Comparison of ENCODE assay signal across 25 cellular contexts in the genomic region with DNA sequence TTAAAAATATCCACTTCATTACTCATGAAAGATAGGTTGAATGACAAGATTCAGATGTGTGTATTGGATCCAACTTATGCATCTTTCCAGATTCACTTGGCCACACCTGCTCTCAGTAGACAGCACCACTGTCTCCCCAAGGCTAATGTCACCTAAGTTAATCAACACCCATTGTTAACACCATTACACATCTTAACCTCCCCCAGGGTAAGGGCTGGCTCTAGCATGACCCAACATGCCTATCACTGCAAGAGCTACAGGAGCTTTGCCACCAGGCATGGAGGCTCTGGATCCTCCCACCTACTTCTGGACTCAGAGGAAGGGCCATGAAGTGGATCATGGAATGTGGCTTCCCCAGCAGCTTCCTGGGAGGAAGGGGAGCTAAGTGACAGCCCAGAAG. TPM values are rescaled to one million over a fixed set of nuclear protein-coding genes. Genes with fewer than 3 reads are reported as not detected.
DNase-seq lines count a peak whose midpoint lies in the region; ATAC-seq lines count a peak whose summit lies in the region.
"Had no signal": no experiment of that assay in that cellular context is flagged by ENCODE, and none has a peak within 500 bp of the region (broad histone marks: within the 10 kb centered on the region; RNA-seq: fewer than 3 reads in every experiment).

No MANE protein-coding gene starts in this region.

- H3K79me2 ChIP-seq in GM23248 (ENCODE audit: insufficient read depth), result no peaks in the 10 kb centered on the region

- DNase-seq in HPDE6-E6E7 (ENCODE audit: extremely low spot score) (peak; percentile 71), kidney tubule cell (ENCODE audit: low spot score) (peak; percentile 65), Right ventricle myocardium superior (no peak), GM23248 (no peak)
- no peak for DNase-seq in stimulated activated naive CD4-positive, alpha-beta T cell treated with Interleukin-2 at 50 U/mL for 16 hours (lab: John Stamatoyannopoulos, UW)
- DNase-seq: activated CD8-positive, alpha-beta memory T cell treated with anti-CD3 and anti-CD28 coated beads for 24 hours; activated naive CD4-positive, alpha-beta T cell treated with Interleukin-2 at 50 U/mL for 16 hours; activated T-cell treated with anti-CD3 and anti-CD28 coated beads, Interleukin-2, amount 50 U/mL, for 4 hours; amniotic stem cell; CD4-positive, alpha-beta T cell; dermis blood vessel endothelial cell; GF-D8; heart left ventricle; left colon; mesenchymal stem cell; NCI-H187; NCI-H774; nucleus accumbens; small intestine; stimulated activated CD4-positive, alpha-beta T cell treated with anti-CD3 and anti-CD28 coated beads, Interleukin-2, amount 100 ng/mL, for 48 hours; stimulated activated naive B cell treated with anti-CD40 and anti-IgM and Interleukin-4, amounts not matched to agents 10 μg/mL and 1 μg/mL and 100 μg/mL, for 72 hours; SW 1271 had no signal

- no peaks in the 10 kb centered on the region for H4K20me1 ChIP-seq in GM23248 (ENCODE audit: insufficient read depth)

- H3F3A ChIP-seq in GM23248 (ENCODE audit: insufficient read depth), result no peaks in the 10 kb centered on the region

- no peak overlapping the region for H2AFZ ChIP-seq in GM23248

- no peak overlapping the region for H3K4me3 ChIP-seq in GM23248
- H3K4me3 ChIP-seq: heart left ventricle had no signal

- H3K4me2 ChIP-seq in GM23248 (ENCODE audit: unreplicated experiment), result no peak overlapping the region
- H3K4me2 ChIP-seq: KMS-11 had no signal

- no peak overlapping the region for H3K27ac ChIP-seq in GM23248
- H3K27ac ChIP-seq: heart left ventricle, KMS-11 had no signal

- ATAC-seq in GM18909 (IDR thresholded peaks at IDR 0.05; ENCODE audit: poor library complexity, unreplicated experiment) (peak; percentile 75), HG02588 (IDR thresholded peaks at IDR 0.05; ENCODE audit: unreplicated experiment) (peak; percentile 59), Right ventricle myocardium superior (ENCODE audit: poor library complexity) (no peak)
- ATAC-seq: activated T-cell treated with anti-CD3 and anti-CD28 coated beads, Interleukin-2, amount 50 U/mL, for 4 hours; heart left ventricle; left colon; stimulated activated naive B cell treated with anti-CD40 and anti-IgM and Interleukin-4, amounts not matched to agents 10 μg/mL and 1 μg/mL and 100 μg/mL, for 72 hours had no signal

- H3K9me3 ChIP-seq in GM23248 (ENCODE audit: low read depth), result no peaks in the 10 kb centered on the region
- H3K9me3 ChIP-seq: heart left ventricle had no signal

- H3K4me1 ChIP-seq in GM23248 (ENCODE audit: insufficient read depth), result no peaks in the 10 kb centered on the region
- H3K4me1 ChIP-seq: heart left ventricle had no signal

- no peaks in the 10 kb centered on the region for H3K36me3 ChIP-seq in GM23248 (ENCODE audit: low read depth)
- H3K36me3 ChIP-seq: heart left ventricle had no signal

- no peaks in the 10 kb centered on the region for H3K9me2 ChIP-seq in GM23248 (ENCODE audit: insufficient read depth)

- in situ Hi-C loops in GM23248 (cut with MboI), result no loop called here

- no peak overlapping the region for H3K9ac ChIP-seq in GM23248
- H3K9ac ChIP-seq: KMS-11 had no signal

- H3K27me3 ChIP-seq in GM23248 (replicated peaks; ENCODE audit: insufficient read depth), result 0 out of 2 replicates have a peak, but pooled peaks cover 12% of the 10 kb centered on the region

- intact Hi-C loops in Right ventricle myocardium superior (cut with DNase I), result no loop called here

RNA-seq across cellular contexts. Expression of a gene that starts 32.8 kb away (rescaled TPM):
- total RNA-seq in Right ventricle myocardium superior, result 11.8 TPM
- total RNA-seq in GM23248 (2014; rRNA removed; shearing (Covaris generic)), result 28.8 and 32.3 TPM in 2 replicates
- polyA plus RNA-seq in GM23248 (2016; fragmentation: Nextera tagmentation; extraction: Ambion mirVana), result 38.9 and 40.8 TPM in 2 replicates

Comparison
In these comparisons a context has a peak if more than half of its experiments do, and no peak if none do; other contexts are left out.
1. DNase-seq: peak in HPDE6-E6E7 (single experiment) and kidney tubule cell (single experiment); none in Right ventricle myocardium superior (single experiment), GM23248 (single experiment) and stimulated activated naive CD4-positive, alpha-beta T cell treated with Interleukin-2 at 50 U/mL for 16 hours (single experiment).